Comparison of ENCODE assay signal across 12 cellular contexts in the genomic region with DNA sequence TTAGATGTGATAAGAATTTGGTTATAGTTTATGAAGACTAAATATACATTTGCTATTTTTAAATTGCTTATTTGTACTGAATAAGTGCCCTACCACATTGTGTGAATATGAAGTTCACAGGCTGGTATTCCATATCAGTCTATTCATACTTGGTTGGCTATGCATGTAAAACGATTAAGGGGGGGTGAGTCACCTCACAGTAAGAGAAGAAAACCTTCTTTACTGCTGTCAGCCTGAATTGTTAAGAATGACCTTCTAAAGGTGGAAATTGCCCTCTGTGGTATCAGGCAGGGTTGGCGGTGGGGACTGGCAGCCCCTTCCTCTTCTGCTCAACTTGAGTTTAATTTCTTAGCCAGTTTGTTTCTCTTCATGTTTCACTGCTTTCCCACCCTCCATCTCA.
DNase-seq lines count a peak whose midpoint lies in the region; TF ChIP-seq lines count a peak whose summit lies in the region.
"Had no signal": no experiment of that assay in that cellular context is flagged by ENCODE, and none has a peak within 500 bp of the region (broad histone marks: within the 10 kb centered on the region; RNA-seq: fewer than 3 reads in every experiment).

No MANE protein-coding gene starts in this region.

- DNase-seq in amniotic epithelial cell (ENCODE audit: low read depth) (peak; percentile 92), fibroblast of pulmonary artery (ENCODE audit: low read depth) (peak; percentile 75), tibial artery (no peak), right atrium auricular region (ENCODE audit: low spot score) (no peak), pons (ENCODE audit: low spot score) (no peak), HT-29 (ENCODE audit: low spot score) (no peak)
- DNase-seq: amygdala, H7, NCI-H146, retina, WERI-Rb-1 had no signal

- CTCF ChIA-PET in HEK293 (lab: Yijun Ruan, JAX): interaction anchor here (0.7 kb wide), 1 partner anchor 193 kb away, joined by 3 read pairs; no protein-coding TSS in a partner anchor

- H3K27ac ChIP-seq in HEK293 (ENCODE audit: extremely low read depth, low read depth, low read length): peak overlapping the region; percentile 95
- peak overlapping the region; percentile 71 to 73 for H3K27ac ChIP-seq in tibial artery
- no peak overlapping the region for H3K27ac ChIP-seq in right atrium auricular region
- H3K27ac ChIP-seq: WERI-Rb-1 had no signal

- H3K9me3 ChIP-seq in HEK293 (ENCODE audit: control insufficient read depth, insufficient read depth, low read depth, low read length) (no peaks in the 10 kb centered on the region), tibial artery (peaks cover 0 to 12% (median 10%) of the 10 kb centered on the region in 3 donors), right atrium auricular region (peaks cover 0 to 17% of the 10 kb centered on the region in 2 donors)

- intact Hi-C loops in tibial artery (cut with DNase I; ENCODE audit: low total_unique reads): no loop called here

- H3K4me1 ChIP-seq in HEK293 (ENCODE audit: control insufficient read depth, insufficient read depth, low read length): peaks cover 16% of the 10 kb centered on the region
- peaks cover 0 to 26% (median 12%) of the 10 kb centered on the region in 4 donors for H3K4me1 ChIP-seq in tibial artery
- no peaks in the 10 kb centered on the region for H3K4me1 ChIP-seq in right atrium auricular region

- POLR2A ChIA-PET in HEK293 (lab: Yijun Ruan, JAX): no interaction called here

- no peaks in the 10 kb centered on the region for H3K27me3 ChIP-seq in tibial artery
- H3K27me3 ChIP-seq in right atrium auricular region: no peaks in the 10 kb centered on the region

- no peaks in the 10 kb centered on the region for H3K36me3 ChIP-seq in HEK293 (ENCODE audit: control insufficient read depth in 2 of 2, insufficient read depth in 1 of 2, low read length in 2 of 2)
- H3K36me3 ChIP-seq in tibial artery: no peaks in the 10 kb centered on the region
- no peaks in the 10 kb centered on the region for H3K36me3 ChIP-seq in right atrium auricular region
- H3K36me3 ChIP-seq: WERI-Rb-1 had no signal

- no peak for TF ChIP-seq CTCF in HEK293 (tag by site-specific recombination; IDR thresholded peaks at IDR 0.05)
- no peak for TF ChIP-seq CTCF in fibroblast of pulmonary artery (IDR thresholded peaks at IDR 0.05; ENCODE audit: low read length, missing control alignments)
- no peak for TF ChIP-seq CTCF in tibial artery (IDR thresholded peaks at IDR 0.05)
- TF ChIP-seq CTCF in right atrium auricular region (IDR thresholded peaks at IDR 0.05): no peak

- H3K4me3 ChIP-seq in HEK293 (ENCODE audit: low read depth, low read length) (no peak overlapping the region), fibroblast of pulmonary artery (replicated peaks; ENCODE audit: low read depth, low read length) (no peak overlapping the region), tibial artery (no peak overlapping the region), right atrium auricular region (no peak overlapping the region)

TF ChIP-seq in HEK293, 187 proteins besides CTCF, POLR2A, EP300 and RAD21:
- TF ChIP-seq, protein P1, sequence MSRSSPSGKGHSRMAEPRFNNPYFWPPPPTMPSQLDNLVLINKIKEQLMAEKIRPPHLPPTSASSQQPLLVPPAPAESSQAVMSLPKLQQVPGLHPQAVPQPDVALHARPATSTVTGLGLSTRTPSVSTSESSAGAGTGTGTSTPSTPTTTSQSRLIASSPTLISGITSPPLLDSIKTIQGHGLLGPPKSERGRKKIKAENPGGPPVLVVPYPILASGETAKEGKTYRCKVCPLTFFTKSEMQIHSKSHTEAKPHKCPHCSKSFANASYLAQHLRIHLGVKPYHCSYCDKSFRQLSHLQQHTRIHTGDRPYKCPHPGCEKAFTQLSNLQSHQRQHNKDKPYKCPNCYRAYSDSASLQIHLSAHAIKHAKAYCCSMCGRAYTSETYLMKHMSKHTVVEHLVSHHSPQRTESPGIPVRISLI (tag by site-specific recombination; IDR thresholded peaks at IDR 0.05): 0 out of 2 replicates have a peak, but pooled peaks have one; percentile 36
- TF ChIP-seq ZNF670 (tag by site-specific recombination; IDR thresholded peaks at IDR 0.05; ENCODE audit: low read depth): no peak

Comparison
In these comparisons a context has a peak if more than half of its experiments do, and no peak if none do; other contexts are left out.
1. H3K27ac ChIP-seq: peak in HEK293 (single experiment) and tibial artery (2 of 2); none in right atrium auricular region (0 of 2).
2. DNase-seq: peak in amniotic epithelial cell (single experiment) and fibroblast of pulmonary artery (single experiment); none in tibial artery (0 of 2), right atrium auricular region (single experiment), pons (single experiment) and HT-29 (single experiment).